In the genomic region with DNA sequence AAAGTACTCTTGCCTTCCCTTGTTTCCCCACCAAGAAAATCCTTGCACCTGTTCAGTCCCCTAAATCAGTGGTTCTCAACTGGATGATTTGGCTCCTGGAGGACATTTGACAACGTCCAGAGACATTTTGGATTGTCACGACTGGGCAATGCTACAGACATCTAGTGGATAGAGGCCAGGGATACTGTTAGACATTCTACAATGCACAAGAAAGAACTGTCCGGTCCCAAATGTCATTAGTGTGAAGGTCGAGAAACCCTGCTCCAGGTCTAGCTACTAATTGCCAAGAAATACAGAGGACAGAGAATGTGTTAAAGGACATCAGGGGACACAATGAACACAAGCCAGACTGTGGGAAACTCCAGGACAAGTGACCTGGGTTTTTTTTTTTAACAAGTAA, we compare ENCODE assay signal across 22 cellular contexts. TPM values are rescaled to one million over a fixed set of nuclear protein-coding genes. Genes with fewer than 3 reads are reported as not detected.
"Had no signal": no experiment of that assay in that cellular context is flagged by ENCODE, and none has a peak within 500 bp of the region (broad histone marks: within the 10 kb centered on the region; RNA-seq: fewer than 3 reads in every experiment).

No MANE protein-coding gene starts in this region.

- FAIRE-seq: keratinocyte, pancreas had no signal

- H3K4me3 ChIP-seq: esophagus squamous epithelium, gastroesophageal sphincter, left ventricle myocardium inferior, lung, pancreas, psoas muscle, sigmoid colon, skin epidermis, stomach, tibial artery, upper lobe of left lung, uterus had no signal

- H3K27ac ChIP-seq: esophagus squamous epithelium, gastroesophageal sphincter, left ventricle myocardium inferior, pancreas, psoas muscle, sigmoid colon, skin epidermis, stomach, tibial artery, upper lobe of left lung, uterus had no signal

- H3K27ac Mint-ChIP-seq: immature natural killer cell; naive thymus-derived CD4-positive, alpha-beta T cell; nephron progenitor cell had no signal

- H3K4me3 Mint-ChIP-seq: central memory CD8-positive, alpha-beta T cell; immature natural killer cell; naive thymus-derived CD4-positive, alpha-beta T cell; nephron progenitor cell had no signal

- DNase-seq: esophagus squamous epithelium; foreskin fibroblast; immature natural killer cell; left cardiac atrium; left ventricle myocardium inferior; naive thymus-derived CD4-positive, alpha-beta T cell; nephron progenitor cell; pancreas; psoas muscle; sigmoid colon; stimulated activated naive CD4-positive, alpha-beta T cell; stomach; tibial artery; upper lobe of left lung; uterus had no signal

- H3K4me1 ChIP-seq: esophagus squamous epithelium, gastroesophageal sphincter, left ventricle myocardium inferior, pancreas, psoas muscle, sigmoid colon, stomach, upper lobe of left lung, uterus had no signal

- H3K36me3 Mint-ChIP-seq: immature natural killer cell; naive thymus-derived CD4-positive, alpha-beta T cell had no signal

- H3K36me3 ChIP-seq: esophagus squamous epithelium, gastroesophageal sphincter, left ventricle myocardium inferior, pancreas, sigmoid colon, stomach, tibial artery, upper lobe of left lung, uterus had no signal

- H3K27me3 ChIP-seq: gastroesophageal sphincter, sigmoid colon, stomach, tibial artery, upper lobe of left lung, uterus had no signal

- H3K4me1 Mint-ChIP-seq: central memory CD8-positive, alpha-beta T cell; immature natural killer cell; naive thymus-derived CD4-positive, alpha-beta T cell had no signal

- H3K9me3 ChIP-seq: esophagus squamous epithelium, gastroesophageal sphincter, pancreas, psoas muscle, sigmoid colon, stomach, tibial artery, upper lobe of left lung, uterus had no signal

- H3K9me3 Mint-ChIP-seq: central memory CD8-positive, alpha-beta T cell; nephron progenitor cell had no signal

RNA-seq across cellular contexts. Expression of a gene that starts 60.0 kb away (rescaled TPM):
- total RNA-seq: gastroesophageal sphincter, mesenteric fat pad, mononuclear cell had no signal
- polyA plus RNA-seq: immature natural killer cell; keratinocyte; naive thymus-derived CD4-positive, alpha-beta T cell; psoas muscle; sigmoid colon had no signal
